Comparison of ENCODE assay signal across 7 cellular contexts in the genomic region with DNA sequence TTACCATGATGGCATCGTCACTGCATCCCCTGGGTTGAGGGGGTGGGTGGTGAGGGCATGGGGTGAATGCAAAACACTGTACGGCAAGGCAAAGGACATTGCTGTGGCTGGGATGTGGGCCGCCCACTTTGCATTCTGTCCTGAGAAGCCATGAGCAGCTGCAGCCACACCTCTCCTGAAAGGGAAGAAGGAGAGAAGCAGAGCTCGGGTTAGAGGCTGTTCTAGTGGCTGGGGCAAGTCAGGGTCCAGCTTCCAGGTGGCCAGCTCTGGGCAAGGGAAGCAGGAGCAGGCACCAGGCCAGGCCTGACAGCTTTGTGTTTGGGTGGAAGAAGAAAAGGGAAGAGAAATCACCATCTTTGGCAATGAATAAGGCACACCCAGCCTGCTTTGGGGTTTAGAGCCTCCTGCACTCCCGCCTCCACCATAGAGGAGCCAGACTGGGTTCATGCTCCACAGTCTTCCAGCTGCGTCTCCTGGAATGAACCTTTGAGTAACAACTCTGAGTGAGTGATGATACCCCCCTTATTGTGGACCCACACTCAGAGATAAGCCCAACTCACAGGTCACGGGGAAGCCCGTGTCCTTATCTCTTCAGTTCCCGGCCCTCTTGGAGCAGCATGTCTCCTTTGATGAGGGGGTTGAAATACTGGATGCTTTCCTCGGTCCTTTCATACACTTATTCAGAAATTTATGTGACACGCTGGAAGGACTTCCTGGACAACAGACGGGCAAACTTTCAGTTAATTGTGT.
A peak's percentile ranks its signal among the peaks of the same experiment; 100 is the strongest.
DNase-seq lines count a peak whose midpoint lies in the region; ATAC-seq and TF ChIP-seq lines count a peak whose summit lies in the region.

No MANE protein-coding gene starts in this region.

- DNase-seq in HL-60 (ENCODE audit: low read depth in 1 of 2, low spot score in 1 of 2) (peak; percentile 63 to 64), left ventricle myocardium superior (peak; percentile 86), spleen (peak; percentile 86), osteocyte (ENCODE audit: extremely low spot score, unreplicated experiment) (no peak), kidney tubule cell (ENCODE audit: low spot score) (no peak)
- DNase-seq in activated CD8-positive, alpha-beta T cell treated with anti-CD3 and anti-CD28 coated beads, Interleukin-2, amount 10 ng/mL, durations not matched to agents 7 days and 5 days: no peak
- no peak for DNase-seq in stimulated activated CD4-positive, alpha-beta T cell treated with anti-CD3 and anti-CD28 coated beads, Interleukin-2, amount 100 ng/mL, for 24 hours

- H3K4me3 ChIP-seq in HL-60 (replicated peaks; ENCODE audit: insufficient read depth, low read length): peak overlapping the region; percentile 15; the same call in 1 of the 2 replicates
- H3K4me3 ChIP-seq in spleen: peak overlapping the region in 1 of 8 donors; percentile 46

- H3K27ac Mint-ChIP-seq in activated CD8-positive, alpha-beta T cell treated with anti-CD3 and anti-CD28 coated beads, Interleukin-2, amount 10 ng/mL, durations not matched to agents 7 days and 5 days: peak overlapping the region; percentile 81
- no peak overlapping the region for H3K27ac Mint-ChIP-seq in osteocyte (ENCODE audit: unreplicated experiment)

- peaks cover 74% of the 10 kb centered on the region for H3K36me3 Mint-ChIP-seq in activated CD8-positive, alpha-beta T cell treated with anti-CD3 and anti-CD28 coated beads, Interleukin-2, amount 10 ng/mL, durations not matched to agents 7 days and 5 days (ENCODE audit: low read depth)
- H3K36me3 Mint-ChIP-seq in osteocyte (ENCODE audit: unreplicated experiment): peaks cover 7% of the 10 kb centered on the region

- intact Hi-C loops in left ventricle myocardium superior (cut with micrococcal nuclease) (no loop called here), spleen (cut with DNase I; ENCODE audit: low total_unique reads) (loop anchor here (2.0 kb wide), 1 partner anchor 61 kb away; no protein-coding TSS in a partner anchor)

- H3K4me3 Mint-ChIP-seq in activated CD8-positive, alpha-beta T cell treated with anti-CD3 and anti-CD28 coated beads, Interleukin-2, amount 10 ng/mL, durations not matched to agents 7 days and 5 days: peak overlapping the region; percentile 0
- H3K4me3 Mint-ChIP-seq in osteocyte (ENCODE audit: unreplicated experiment): no peak overlapping the region

- POLR2A ChIA-PET in activated CD8-positive, alpha-beta T cell treated with anti-CD3 and anti-CD28 coated beads, Interleukin-2, amount 10 ng/mL, durations not matched to agents 7 days and 5 days (lab: Charles Lee): interaction anchor here (1.4 kb wide), 1 partner anchor 20 kb away, joined by 3 read pairs; no protein-coding TSS in a partner anchor

- H3K9me3 Mint-ChIP-seq in activated CD8-positive, alpha-beta T cell treated with anti-CD3 and anti-CD28 coated beads, Interleukin-2, amount 10 ng/mL, durations not matched to agents 7 days and 5 days (ENCODE audit: insufficient read depth): no peaks in the 10 kb centered on the region
- no peaks in the 10 kb centered on the region for H3K9me3 Mint-ChIP-seq in osteocyte (ENCODE audit: unreplicated experiment)

- CTCF ChIA-PET in activated CD8-positive, alpha-beta T cell treated with anti-CD3 and anti-CD28 coated beads, Interleukin-2, amount 10 ng/mL, durations not matched to agents 7 days and 5 days (lab: Charles Lee): interaction anchor here (0.7 to 3.0 kb wide), 8 partner anchors 12 to 98 kb away, joined by 3 to 15 read pairs (median 4); no protein-coding TSS in a partner anchor

- H3K9me3 ChIP-seq in spleen: no peaks in the 10 kb centered on the region

- H3K36me3 ChIP-seq in spleen: peaks cover 0 to 9% (median 0%) of the 10 kb centered on the region in 6 donors

- no peak for TF ChIP-seq POLR2A in spleen (IDR thresholded peaks at IDR 0.05)

- 53 to 71% (median 64%) methylated on average over 11 to 12 of the region's 12 CpGs for whole genome bisulfite sequencing in spleen, 5 donors

- H3K27me3 ChIP-seq in HL-60 (ENCODE audit: insufficient read depth, poor library complexity, severe bottlenecking): no peaks in the 10 kb centered on the region
- H3K27me3 ChIP-seq in spleen (replicated peaks in 1 of 7): no peaks in the 10 kb centered on the region

- ATAC-seq in activated CD8-positive, alpha-beta T cell treated with anti-CD3 and anti-CD28 coated beads, Interleukin-2, amount 10 ng/mL, durations not matched to agents 7 days and 5 days: peak; percentile 12
- ATAC-seq in left ventricle myocardium superior: peak; percentile 72

- no peaks in the 10 kb centered on the region for H3K27me3 Mint-ChIP-seq in activated CD8-positive, alpha-beta T cell treated with anti-CD3 and anti-CD28 coated beads, Interleukin-2, amount 10 ng/mL, durations not matched to agents 7 days and 5 days (ENCODE audit: low read depth)
- no peaks in the 10 kb centered on the region for H3K27me3 Mint-ChIP-seq in osteocyte (ENCODE audit: unreplicated experiment)

- no peak for TF ChIP-seq CTCF in HL-60 (IDR thresholded peaks at IDR 0.05; ENCODE audit: insufficient read depth, low read length)
- TF ChIP-seq CTCF in spleen (IDR thresholded peaks at IDR 0.05 in 8 of 11, conservative IDR thresholded peaks at IDR 0.05 in 3 of 11): no peak
- TF ChIP-seq CTCF in osteocyte (IDR thresholded peaks at IDR 0.05): no peak

- H3K4me1 ChIP-seq in spleen: peaks cover 26 to 100% (median 79%) of the 10 kb centered on the region in 6 donors

- peaks cover 96% of the 10 kb centered on the region for H3K4me1 Mint-ChIP-seq in activated CD8-positive, alpha-beta T cell treated with anti-CD3 and anti-CD28 coated beads, Interleukin-2, amount 10 ng/mL, durations not matched to agents 7 days and 5 days (ENCODE audit: low read depth)
- peaks cover 4% of the 10 kb centered on the region for H3K4me1 Mint-ChIP-seq in osteocyte (ENCODE audit: unreplicated experiment)

- peak overlapping the region; percentile 76 for H3K27ac ChIP-seq in HL-60 (replicated peaks)
- peak overlapping the region; percentile 46 to 95 (median 86) for H3K27ac ChIP-seq in spleen

Comparison
In these comparisons a context has a peak if more than half of its experiments do, and no peak if none do; other contexts are left out.
1. DNase-seq: peak in HL-60 (2 of 2), left ventricle myocardium superior (single experiment) and spleen (single experiment); none in activated CD8-positive, alpha-beta T cell treated with anti-CD3 and anti-CD28 coated beads, Interleukin-2, amount 10 ng/mL, durations not matched to agents 7 days and 5 days (single experiment), osteocyte (single experiment), stimulated activated CD4-positive, alpha-beta T cell treated with anti-CD3 and anti-CD28 coated beads, Interleukin-2, amount 100 ng/mL, for 24 hours (0 of 2) and kidney tubule cell (single experiment).